ENCODE assay signal across 8 cellular contexts in genomic region chr13:92175330-92175729, GRCh38.
A peak's percentile ranks its signal among the peaks of the same experiment; 100 is the strongest.
DNase-seq lines count a peak whose midpoint lies in the region; ATAC-seq and TF ChIP-seq lines count a peak whose summit lies in the region.

No MANE protein-coding gene starts in this region.

- no peak overlapping the region for H3K27ac Mint-ChIP-seq in HFFc6
- H3K27ac Mint-ChIP-seq in stimulated activated effector memory CD8-positive, alpha-beta T cell treated with anti-CD3 and anti-CD28 coated beads, Interleukin-12 subunit alpha, Interleukin-12 subunit beta, amount 100 ng/mL, for 72 hours = no peak overlapping the region

- H3K27me3 Mint-ChIP-seq in HFFc6 (ENCODE audit: insufficient read depth) = no peaks in the 10 kb centered on the region

- peak; percentile 48; the same call in 1 of the 2 replicates for TF ChIP-seq CTCF in HFFc6 (IDR thresholded peaks at IDR 0.05)

- no peaks in the 10 kb centered on the region for H3K4me1 Mint-ChIP-seq in HFFc6 (ENCODE audit: low read depth)
- no peaks in the 10 kb centered on the region for H3K4me1 Mint-ChIP-seq in stimulated activated effector memory CD8-positive, alpha-beta T cell treated with anti-CD3 and anti-CD28 coated beads, Interleukin-12 subunit alpha, Interleukin-12 subunit beta, amount 100 ng/mL, for 72 hours

- DNase-seq in Caki2 (ENCODE audit: low read depth) (peak; percentile 1), HFFc6 (no peak), NCI-H460 (ENCODE audit: extremely low read depth, low read depth) (peak; percentile 23), cerebellar cortex (ENCODE audit: low spot score) (peak; percentile 9), non-pigmented ciliary epithelial cell (ENCODE audit: low read depth) (peak; percentile 45)
- no peak for DNase-seq in activated T-cell treated with anti-CD3 and anti-CD28 coated beads, Interleukin-2, amount 50 U/mL, for 48 hours
- DNase-seq in central memory CD4-positive, alpha-beta T cell = no peak
- DNase-seq in stimulated activated effector memory CD8-positive, alpha-beta T cell treated with anti-CD3 and anti-CD28 coated beads, Interleukin-12 subunit alpha, Interleukin-12 subunit beta, amount 100 ng/mL, for 72 hours (ENCODE audit: low spot score in 2 of 2) = no peak

- H3K4me3 Mint-ChIP-seq in HFFc6 = no peak overlapping the region
- H3K4me3 Mint-ChIP-seq in stimulated activated effector memory CD8-positive, alpha-beta T cell treated with anti-CD3 and anti-CD28 coated beads, Interleukin-12 subunit alpha, Interleukin-12 subunit beta, amount 100 ng/mL, for 72 hours = no peak overlapping the region

- H3K9me3 Mint-ChIP-seq in HFFc6 = peaks cover 15% of the 10 kb centered on the region
- H3K9me3 Mint-ChIP-seq in stimulated activated effector memory CD8-positive, alpha-beta T cell treated with anti-CD3 and anti-CD28 coated beads, Interleukin-12 subunit alpha, Interleukin-12 subunit beta, amount 100 ng/mL, for 72 hours = peaks cover 10% of the 10 kb centered on the region

- H3K36me3 Mint-ChIP-seq in HFFc6 (ENCODE audit: low read depth) = no peaks in the 10 kb centered on the region; the same call in 1 of the 2 replicates
- no peaks in the 10 kb centered on the region for H3K36me3 Mint-ChIP-seq in stimulated activated effector memory CD8-positive, alpha-beta T cell treated with anti-CD3 and anti-CD28 coated beads, Interleukin-12 subunit alpha, Interleukin-12 subunit beta, amount 100 ng/mL, for 72 hours

- in situ Hi-C loops in Caki2 (cut with HindIII; ENCODE audit: low pct_unique_long_range_greater_than_20kb, low sequenced_read_pairs) = no loop called here

- no peak for ATAC-seq in stimulated activated effector memory CD8-positive, alpha-beta T cell treated with anti-CD3 and anti-CD28 coated beads, Interleukin-12 subunit alpha, Interleukin-12 subunit beta, amount 100 ng/mL, for 72 hours

Comparison
In these comparisons a context has a peak if more than half of its experiments do, and no peak if none do; other contexts are left out.
1. DNase-seq: peak in Caki2 (single experiment), NCI-H460 (single experiment), cerebellar cortex (single experiment) and non-pigmented ciliary epithelial cell (single experiment); none in HFFc6 (single experiment), activated T-cell treated with anti-CD3 and anti-CD28 coated beads, Interleukin-2, amount 50 U/mL, for 48 hours (0 of 2), central memory CD4-positive, alpha-beta T cell (single experiment) and stimulated activated effector memory CD8-positive, alpha-beta T cell treated with anti-CD3 and anti-CD28 coated beads, Interleukin-12 subunit alpha, Interleukin-12 subunit beta, amount 100 ng/mL, for 72 hours (0 of 2).